Comparison of ENCODE assay signal across 30 cellular contexts in the genomic region with DNA sequence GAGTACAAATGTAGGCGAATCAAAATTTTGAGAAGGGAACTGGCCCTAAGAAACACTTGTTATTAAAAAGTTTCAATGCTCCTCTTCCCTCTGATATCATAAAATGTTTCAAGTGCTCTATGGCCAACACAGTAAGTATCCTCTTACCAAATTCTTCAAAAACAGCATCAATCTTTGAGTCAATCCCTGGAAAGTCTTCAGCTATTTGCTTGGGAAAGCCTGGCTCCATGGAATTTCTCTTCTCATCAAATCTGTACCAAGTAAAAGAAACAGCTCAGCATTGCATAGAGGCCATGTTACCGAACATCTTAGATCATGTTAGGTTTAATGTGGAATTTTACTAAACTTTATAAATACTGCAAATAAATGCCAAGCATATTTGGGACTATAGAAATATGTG. TPM values are rescaled to one million over a fixed set of nuclear protein-coding genes. Genes with fewer than 3 reads are reported as not detected.
"Had no signal": no experiment of that assay in that cellular context is flagged by ENCODE, and none has a peak within 500 bp of the region (broad histone marks: within the 10 kb centered on the region; RNA-seq: fewer than 3 reads in every experiment).

No MANE protein-coding gene starts in this region.

- H3K27me3 ChIP-seq: ascending aorta, cardiac muscle cell, SJCRH30 had no signal

- H3K4me1 Mint-ChIP-seq: activated B cell treated with CpG ODN at 0.5 μM for 24 hours; activated CD4-positive, alpha-beta T cell treated with anti-CD3 and anti-CD28 coated beads, Interleukin-2, amount 10 ng/mL, durations not matched to agents 24 days and 14 days; activated CD8-positive, alpha-beta memory T cell treated with anti-CD3 and anti-CD28 coated beads, Interleukin-2, amount 10 ng/mL, durations not matched to agents 7 days and 5 days; activated naive CD8-positive, alpha-beta T cell treated with anti-CD3 and anti-CD28 coated beads, Interleukin-2, amount 50 U/mL, for 24 hours; brain had no signal

- H3K4me3 ChIP-seq: ascending aorta, cardiac muscle cell, SJCRH30 had no signal

- ATAC-seq: activated CD8-positive, alpha-beta memory T cell treated with anti-CD3 and anti-CD28 coated beads, Interleukin-2, amount 10 ng/mL, durations not matched to agents 7 days and 5 days; activated naive CD4-positive, alpha-beta T cell treated with anti-CD3 and anti-CD28 coated beads, Interleukin-2, amount 50 U/mL, for 72 hours; activated naive CD8-positive, alpha-beta T cell treated with anti-CD3 and anti-CD28 coated beads, Interleukin-2, amount 50 U/mL, for 24 hours; Panc1 had no signal

- H3K9me3 ChIP-seq: ascending aorta, SJCRH30 had no signal

- H3K27ac ChIP-seq: ascending aorta, cardiac muscle cell, SJCRH30 had no signal

- H3K36me3 ChIP-seq: ascending aorta, cardiac muscle cell, SJCRH30 had no signal

- H3K27ac Mint-ChIP-seq: activated B cell treated with CpG ODN at 0.5 μM for 24 hours; activated CD4-positive, alpha-beta T cell treated with anti-CD3 and anti-CD28 coated beads, Interleukin-2, amount 10 ng/mL, durations not matched to agents 24 days and 14 days; activated CD8-positive, alpha-beta memory T cell treated with anti-CD3 and anti-CD28 coated beads, Interleukin-2, amount 10 ng/mL, durations not matched to agents 7 days and 5 days; activated naive CD4-positive, alpha-beta T cell treated with anti-CD3 and anti-CD28 coated beads, Interleukin-2, amount 50 U/mL, for 72 hours; activated naive CD8-positive, alpha-beta T cell treated with anti-CD3 and anti-CD28 coated beads, Interleukin-2, amount 50 U/mL, for 24 hours; activated T-cell treated with anti-CD3 and anti-CD28 coated beads, Interleukin-2, amount 50 U/mL, for 24 hours; activated T-helper 1 cell treated with anti-CD3 and anti-CD28 coated beads, Interleukin-12 subunit alpha, Interleukin-12 subunit beta, Interleukin-2, Interleukin-4 antibody, amounts not matched to agents 30 ng/mL and 10 ng/mL and 1 ng/mL, durations not matched to agents 14 hours and 24 hours and 36 hours; T-helper 1 cell treated with Interleukin-12 subunit alpha and Interleukin-12 subunit beta and Interleukin-4 antibody, amounts not matched to agents 30 μg/mL and 1 μg/mL, for 36 hours had no signal

- H3K9me3 Mint-ChIP-seq: activated B cell treated with CpG ODN at 0.5 μM for 24 hours; activated CD4-positive, alpha-beta T cell treated with anti-CD3 and anti-CD28 coated beads, Interleukin-2, amount 10 ng/mL, durations not matched to agents 24 days and 14 days; activated naive CD4-positive, alpha-beta T cell treated with anti-CD3 and anti-CD28 coated beads, Interleukin-2, amount 50 U/mL, for 72 hours; activated naive CD8-positive, alpha-beta T cell treated with anti-CD3 and anti-CD28 coated beads, Interleukin-2, amount 50 U/mL, for 24 hours; activated T-cell treated with anti-CD3 and anti-CD28 coated beads, Interleukin-2, amount 50 U/mL, for 24 hours; activated T-helper 1 cell treated with anti-CD3 and anti-CD28 coated beads, Interleukin-12 subunit alpha, Interleukin-12 subunit beta, Interleukin-2, Interleukin-4 antibody, amounts not matched to agents 30 ng/mL and 10 ng/mL and 1 ng/mL, durations not matched to agents 14 hours and 24 hours and 36 hours; brain; T-helper 1 cell treated with Interleukin-12 subunit alpha and Interleukin-12 subunit beta and Interleukin-4 antibody, amounts not matched to agents 30 μg/mL and 1 μg/mL, for 36 hours had no signal

- H3K4me3 Mint-ChIP-seq: activated B cell treated with CpG ODN at 0.5 μM for 24 hours; activated CD4-positive, alpha-beta T cell treated with anti-CD3 and anti-CD28 coated beads, Interleukin-2, amount 10 ng/mL, durations not matched to agents 24 days and 14 days; activated CD8-positive, alpha-beta memory T cell treated with anti-CD3 and anti-CD28 coated beads, Interleukin-2, amount 10 ng/mL, durations not matched to agents 7 days and 5 days; activated naive CD8-positive, alpha-beta T cell treated with anti-CD3 and anti-CD28 coated beads, Interleukin-2, amount 50 U/mL, for 24 hours; activated T-cell treated with anti-CD3 and anti-CD28 coated beads, Interleukin-2, amount 50 U/mL, for 24 hours; activated T-helper 1 cell treated with anti-CD3 and anti-CD28 coated beads, Interleukin-12 subunit alpha, Interleukin-12 subunit beta, Interleukin-2, Interleukin-4 antibody, amounts not matched to agents 30 ng/mL and 10 ng/mL and 1 ng/mL, durations not matched to agents 14 hours and 24 hours and 36 hours; brain; T-helper 1 cell treated with Interleukin-12 subunit alpha and Interleukin-12 subunit beta and Interleukin-4 antibody, amounts not matched to agents 30 μg/mL and 1 μg/mL, for 36 hours had no signal

- H3K36me3 Mint-ChIP-seq: activated CD8-positive, alpha-beta memory T cell treated with anti-CD3 and anti-CD28 coated beads, Interleukin-2, amount 10 ng/mL, durations not matched to agents 7 days and 5 days; activated naive CD4-positive, alpha-beta T cell treated with anti-CD3 and anti-CD28 coated beads, Interleukin-2, amount 50 U/mL, for 72 hours; brain had no signal

- H3K27me3 Mint-ChIP-seq: brain had no signal

- H3K4me1 ChIP-seq: ascending aorta had no signal

- DNase-seq: activated B cell treated with CpG ODN at 0.5 μM for 24 hours; activated CD4-positive, alpha-beta T cell treated with anti-CD3 and anti-CD28 coated beads for 1 hour; activated CD4-positive, alpha-beta T cell treated with anti-CD3 and anti-CD28 coated beads, Interleukin-2, amount 10 ng/mL, durations not matched to agents 24 days and 14 days; activated CD4-positive, alpha-beta T cell treated with anti-CD3 and anti-CD28 coated beads, Interleukin-2, amount 50 U/mL, for 48 hours; activated CD8-positive, alpha-beta memory T cell treated with anti-CD3 and anti-CD28 coated beads, Interleukin-2, amount 10 ng/mL, durations not matched to agents 7 days and 5 days; activated effector memory CD4-positive, alpha-beta T cell treated with Interleukin-2 at 50 U/mL for 16 hours; activated naive CD4-positive, alpha-beta T cell treated with Interleukin-2 at 50 U/mL for 16 hours; activated naive CD8-positive, alpha-beta T cell treated with anti-CD3 and anti-CD28 coated beads, Interleukin-2, amount 50 U/mL, for 24 hours; activated T-cell treated with anti-CD3 and anti-CD28 coated beads, Interleukin-2, amount 50 U/mL, for 24 hours; amniotic stem cell; NCI-H1092 treated with DMSO at 0.1 percent for 48 hours; NCI-H1417 treated with DMSO at 0.1 percent for 48 hours; NCI-H1694; NCI-H2029; NCI-H2107; NK-92 treated with Interleukin-12 subunit alpha and Interleukin-12 subunit beta, amount 100 ng/mL, for 24 hours; OCI-M1; Right ventricle myocardium superior; RPMI8226; SJCRH30; T-helper 9 cell had no signal

- FAIRE-seq: colon had no signal

RNA-seq across cellular contexts. Expression of gene MMP3, which starts 6.3 kb away (rescaled TPM):
- total RNA-seq: activated B cell treated with CpG ODN at 0.5 μM for 24 hours; activated CD4-positive, alpha-beta T cell treated with anti-CD3 and anti-CD28 coated beads, Interleukin-2, amount 10 ng/mL, durations not matched to agents 24 days and 14 days; activated CD8-positive, alpha-beta memory T cell treated with anti-CD3 and anti-CD28 coated beads, Interleukin-2, amount 10 ng/mL, durations not matched to agents 7 days and 5 days; activated naive CD4-positive, alpha-beta T cell treated with anti-CD3 and anti-CD28 coated beads, Interleukin-2, amount 50 U/mL, for 72 hours; activated T-helper 1 cell treated with anti-CD3 and anti-CD28 coated beads, Interleukin-12 subunit alpha, Interleukin-12 subunit beta, Interleukin-2, Interleukin-4 antibody, amounts not matched to agents 30 ng/mL and 10 ng/mL and 1 ng/mL, durations not matched to agents 14 hours and 24 hours and 36 hours; ascending aorta; cardiac muscle cell; Right ventricle myocardium superior had no signal

RNA-seq across cellular contexts. Expression of gene MMP12, which starts 37.6 kb away (rescaled TPM):
- total RNA-seq: activated B cell treated with CpG ODN at 0.5 μM for 24 hours; activated CD4-positive, alpha-beta T cell treated with anti-CD3 and anti-CD28 coated beads, Interleukin-2, amount 10 ng/mL, durations not matched to agents 24 days and 14 days; activated CD8-positive, alpha-beta memory T cell treated with anti-CD3 and anti-CD28 coated beads, Interleukin-2, amount 10 ng/mL, durations not matched to agents 7 days and 5 days; activated naive CD4-positive, alpha-beta T cell treated with anti-CD3 and anti-CD28 coated beads, Interleukin-2, amount 50 U/mL, for 72 hours; ascending aorta; cardiac muscle cell; MCF 10A; Right ventricle myocardium superior; SJCRH30 had no signal

RNA-seq across cellular contexts. Expression of gene MMP1, which starts 39.2 kb away (rescaled TPM):
- total RNA-seq: activated B cell treated with CpG ODN at 0.5 μM for 24 hours; activated CD4-positive, alpha-beta T cell treated with anti-CD3 and anti-CD28 coated beads, Interleukin-2, amount 10 ng/mL, durations not matched to agents 24 days and 14 days; activated CD8-positive, alpha-beta memory T cell treated with anti-CD3 and anti-CD28 coated beads, Interleukin-2, amount 10 ng/mL, durations not matched to agents 7 days and 5 days; activated naive CD4-positive, alpha-beta T cell treated with anti-CD3 and anti-CD28 coated beads, Interleukin-2, amount 50 U/mL, for 72 hours; activated T-helper 1 cell treated with anti-CD3 and anti-CD28 coated beads, Interleukin-12 subunit alpha, Interleukin-12 subunit beta, Interleukin-2, Interleukin-4 antibody, amounts not matched to agents 30 ng/mL and 10 ng/mL and 1 ng/mL, durations not matched to agents 14 hours and 24 hours and 36 hours; ascending aorta; cardiac muscle cell; Right ventricle myocardium superior; SJCRH30 had no signal

RNA-seq across cellular contexts. Expression of gene MMP10, which starts 56.7 kb away (rescaled TPM):
- total RNA-seq: activated B cell treated with CpG ODN at 0.5 μM for 24 hours; activated CD4-positive, alpha-beta T cell treated with anti-CD3 and anti-CD28 coated beads, Interleukin-2, amount 10 ng/mL, durations not matched to agents 24 days and 14 days; activated naive CD4-positive, alpha-beta T cell treated with anti-CD3 and anti-CD28 coated beads, Interleukin-2, amount 50 U/mL, for 72 hours; activated T-helper 1 cell treated with anti-CD3 and anti-CD28 coated beads, Interleukin-12 subunit alpha, Interleukin-12 subunit beta, Interleukin-2, Interleukin-4 antibody, amounts not matched to agents 30 ng/mL and 10 ng/mL and 1 ng/mL, durations not matched to agents 14 hours and 24 hours and 36 hours; ascending aorta; cardiac muscle cell; Right ventricle myocardium superior; SJCRH30 had no signal
